In the genomic region with DNA sequence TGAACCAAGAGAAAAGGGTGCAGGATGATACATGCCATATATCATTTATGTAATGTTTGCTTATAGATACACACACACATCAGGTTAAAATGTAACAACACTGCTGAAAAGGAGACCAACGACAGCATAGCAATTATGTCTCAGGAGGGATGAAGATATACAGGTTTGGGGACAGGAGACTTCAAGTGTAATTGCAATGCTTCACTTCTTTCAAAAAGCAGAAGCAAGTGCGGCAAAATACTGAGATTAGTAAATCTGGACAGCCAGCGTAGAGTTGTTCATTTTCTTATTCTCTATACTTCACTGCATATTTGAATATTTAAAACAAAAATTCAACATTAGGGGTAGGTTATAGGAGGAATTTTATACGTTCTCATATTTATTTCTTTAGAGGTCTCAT, we compare ENCODE assay signal across 24 cellular contexts.
"Had no signal": no experiment of that assay in that cellular context is flagged by ENCODE, and none has a peak within 500 bp of the region (broad histone marks: within the 10 kb centered on the region; RNA-seq: fewer than 3 reads in every experiment).

No MANE protein-coding gene starts in this region.

- DNase-seq: Karpas-422, Kasumi-1, MG63, MM.1S, MV-4-11, NCI-H1092, NCI-H1417, NCI-H1417 treated with DMSO at 0.1 percent for 48 hours, NCI-H1436, NCI-H1436 treated with DMSO at 0.1 percent for 48 hours, NCI-H146, NCI-H1694, NCI-H187, NCI-H187 treated with DMSO at 0.1 percent for 48 hours, NCI-H1930, NCI-H2107, NCI-H2171, NCI-H2171 treated with DMSO at 0.1 percent for 48 hours, NCI-H2227 treated with DMSO at 0.1 percent for 48 hours, NCI-H226, NCI-H446, NCI-H446 treated with DMSO at 0.1 percent for 48 hours, NCI-H510A, NCI-H510A treated with DMSO at 0.1 percent for 48 hours had no signal
